25 cellular contexts compared by ENCODE assay signal in the genomic region with DNA sequence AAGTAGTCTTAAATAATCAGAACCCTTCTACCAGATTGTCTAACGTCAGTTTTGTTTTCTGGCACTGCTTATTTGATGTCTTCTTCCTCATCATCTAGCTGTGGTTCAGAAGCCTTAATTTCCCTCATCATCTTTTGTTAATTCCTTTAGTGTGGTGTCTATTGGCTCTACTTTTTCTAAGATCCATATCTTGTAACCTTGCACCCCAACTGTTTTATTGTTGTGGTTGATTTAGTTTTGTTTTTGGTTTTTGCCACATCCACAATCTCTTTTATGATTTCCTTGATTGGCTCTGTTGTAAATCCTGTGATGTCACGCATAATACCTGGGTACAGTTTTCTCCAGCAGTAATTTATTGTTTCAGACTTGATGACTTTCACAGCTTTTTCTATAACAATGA.
"Had no signal": no experiment of that assay in that cellular context is flagged by ENCODE, and none has a peak within 500 bp of the region (broad histone marks: within the 10 kb centered on the region; RNA-seq: fewer than 3 reads in every experiment).

No MANE protein-coding gene starts in this region.

- H3K9me3 ChIP-seq: ovary, right atrium auricular region, stomach, testis, thyroid gland, transverse colon, upper lobe of left lung, vagina had no signal

- H3K27ac Mint-ChIP-seq: immature natural killer cell; mesothelial cell of epicardium; naive B cell; natural killer cell treated with Interleukin-12 subunit alpha and Interleukin-12 subunit beta and Interleukin-15 and Interleukin-18, amount 100 ng/mL, for 72 hours; progenitor cell of endocrine pancreas; stimulated activated naive B cell treated with anti-CD40 and anti-IgM and Interleukin-4, amounts not matched to agents 10 μg/mL and 1 μg/mL and 100 μg/mL, for 72 hours had no signal

- H3K36me3 Mint-ChIP-seq: immature natural killer cell; mesothelial cell of epicardium; naive B cell; natural killer cell treated with Interleukin-12 subunit alpha and Interleukin-12 subunit beta and Interleukin-15 and Interleukin-18, amount 100 ng/mL, for 72 hours; stimulated activated naive B cell treated with anti-CD40 and anti-IgM and Interleukin-4, amounts not matched to agents 10 μg/mL and 1 μg/mL and 100 μg/mL, for 72 hours had no signal

- ATAC-seq: natural killer cell treated with Interleukin-12 subunit alpha and Interleukin-12 subunit beta and Interleukin-15 and Interleukin-18, amount 100 ng/mL, for 72 hours; sciatic nerve; stimulated activated naive B cell treated with anti-CD40 and anti-IgM and Interleukin-4, amounts not matched to agents 10 μg/mL and 1 μg/mL and 100 μg/mL, for 72 hours; stimulated activated naive CD8-positive, alpha-beta T cell treated with anti-CD3 and anti-CD28 coated beads, Interleukin-15, Interleukin-2, amounts not matched to agents 100 U/mL and 50 U/mL, for 24 hours had no signal

- DNase-seq: hypothalamus; immature natural killer cell; islet precursor cell; left ventricle myocardium inferior; naive B cell; ovary; stimulated activated CD4-positive, alpha-beta T cell treated with anti-CD3 and anti-CD28 coated beads, Interleukin-12 subunit alpha, Interleukin-12 subunit beta, amount 100 ng/mL, for 4 hours; stimulated activated CD4-positive, alpha-beta T cell treated with anti-CD3 and anti-CD28 coated beads, Interleukin-15, amount 100 ng/mL, for 24 hours; stimulated activated CD4-positive, alpha-beta T cell treated with anti-CD3 and anti-CD28 coated beads, Interleukin-2, amount 100 ng/mL, for 24 hours; stimulated activated CD4-positive, alpha-beta T cell treated with anti-CD3 and anti-CD28 coated beads, Interleukin-4, amount 100 ng/mL, for 1 hour; stimulated activated naive B cell treated with anti-CD40 and anti-IgM and Interleukin-4, amounts not matched to agents 10 μg/mL and 1 μg/mL and 100 μg/mL, for 72 hours; stimulated activated naive CD8-positive, alpha-beta T cell treated with anti-CD3 and anti-CD28 coated beads, Interleukin-15, Interleukin-2, amounts not matched to agents 100 U/mL and 50 U/mL, for 24 hours; stomach; testis; thyroid gland; transverse colon; upper lobe of left lung had no signal

- H3K4me3 ChIP-seq: left ventricle myocardium inferior, lung, ovary, right atrium auricular region, skin epidermis, stomach, testis, thyroid gland, transverse colon, upper lobe of left lung, vagina had no signal

- H3K9me3 Mint-ChIP-seq: mesothelial cell of epicardium; stimulated activated naive B cell treated with anti-CD40 and anti-IgM and Interleukin-4, amounts not matched to agents 10 μg/mL and 1 μg/mL and 100 μg/mL, for 72 hours had no signal

- H3K36me3 ChIP-seq: left ventricle myocardium inferior, ovary, right atrium auricular region, stomach, thyroid gland, transverse colon, upper lobe of left lung, vagina had no signal

- H3K4me3 Mint-ChIP-seq: immature natural killer cell; mesothelial cell of epicardium; naive B cell; natural killer cell treated with Interleukin-12 subunit alpha and Interleukin-12 subunit beta and Interleukin-15 and Interleukin-18, amount 100 ng/mL, for 72 hours; stimulated activated naive B cell treated with anti-CD40 and anti-IgM and Interleukin-4, amounts not matched to agents 10 μg/mL and 1 μg/mL and 100 μg/mL, for 72 hours had no signal

- H3K4me1 ChIP-seq: left ventricle myocardium inferior, right atrium auricular region, stomach, testis, thyroid gland, transverse colon, upper lobe of left lung, vagina had no signal

- H3K4me1 Mint-ChIP-seq: immature natural killer cell; mesothelial cell of epicardium; naive B cell; stimulated activated naive B cell treated with anti-CD40 and anti-IgM and Interleukin-4, amounts not matched to agents 10 μg/mL and 1 μg/mL and 100 μg/mL, for 72 hours had no signal

- H3K27me3 ChIP-seq: ovary, right atrium auricular region, stomach, testis, thyroid gland, transverse colon, upper lobe of left lung, vagina had no signal

- H3K27me3 Mint-ChIP-seq: naive B cell; natural killer cell treated with Interleukin-12 subunit alpha and Interleukin-12 subunit beta and Interleukin-15 and Interleukin-18, amount 100 ng/mL, for 72 hours; progenitor cell of endocrine pancreas; stimulated activated naive B cell treated with anti-CD40 and anti-IgM and Interleukin-4, amounts not matched to agents 10 μg/mL and 1 μg/mL and 100 μg/mL, for 72 hours had no signal

- H3K27ac ChIP-seq: left ventricle myocardium inferior, ovary, right atrium auricular region, skin epidermis, stomach, testis, thyroid gland, transverse colon, upper lobe of left lung, vagina had no signal
